ENCODE assay signal across 8 cellular contexts in genomic region chr20:5000263-5001173, GRCh38. TPM values are rescaled to one million over a fixed set of nuclear protein-coding genes. Genes with fewer than 3 reads are reported as not detected.
DNase-seq lines count a peak whose midpoint lies in the region; ATAC-seq and TF ChIP-seq lines count a peak whose summit lies in the region.

No MANE protein-coding gene starts in this region.

- no peaks in the 10 kb centered on the region for H3K27me3 ChIP-seq in gastroesophageal sphincter
- H3K27me3 ChIP-seq in neuronal stem cell (ENCODE audit: control insufficient read depth in 3 of 3, insufficient read depth in 3 of 3, low read depth in 1 of 3, low read length in 3 of 3) = peaks cover 0 to 16% (median 0%) of the 10 kb centered on the region in 3 experiments

- H3K23ac ChIP-seq in neuronal stem cell (ENCODE audit: low read depth, low read length, poor library complexity) = peak overlapping the region; percentile 55

- peak overlapping the region; percentile 19 for H2BK5ac ChIP-seq in neuronal stem cell (ENCODE audit: low read length)

- H2AFZ ChIP-seq in neuronal stem cell (ENCODE audit: low read length) = peak overlapping the region; percentile 93

- no peak for TF ChIP-seq EP300 in gastroesophageal sphincter (IDR thresholded peaks at IDR 0.05)

- peaks cover 0 to 32% (median 5%) of the 10 kb centered on the region in 3 donors for H3K4me1 ChIP-seq in gastroesophageal sphincter
- H3K4me1 ChIP-seq in neuronal stem cell (ENCODE audit: control insufficient read depth in 2 of 2, insufficient read depth in 1 of 2, low read depth in 1 of 2, low read length in 2 of 2) = peaks cover 7 to 10% of the 10 kb centered on the region in 2 donors

- no peak overlapping the region for H2BK120ac ChIP-seq in neuronal stem cell (ENCODE audit: low read depth, low read length)

- peaks cover 1% of the 10 kb centered on the region for H3K79me1 ChIP-seq in neuronal stem cell (ENCODE audit: low read depth, low read length)

- no peak for TF ChIP-seq CTCF in gastroesophageal sphincter (IDR thresholded peaks at IDR 0.05)

- no peaks in the 10 kb centered on the region for H3K9me3 ChIP-seq in gastroesophageal sphincter
- H3K9me3 ChIP-seq in neuronal stem cell (replicated peaks in 1 of 2; ENCODE audit: control insufficient read depth in 2 of 2, insufficient read depth in 1 of 2, low read depth in 1 of 2, low read length in 2 of 2) = no peaks in the 10 kb centered on the region

- H3K27ac ChIP-seq in gastroesophageal sphincter (peak overlapping the region in 1 of 4 donors; percentile 77), neuronal stem cell (replicated peaks; ENCODE audit: low read length) (no peak overlapping the region)

- peak overlapping the region; percentile 89 for H3K18ac ChIP-seq in neuronal stem cell (ENCODE audit: low read length)

- H3K4ac ChIP-seq in neuronal stem cell (ENCODE audit: low read length) = no peak overlapping the region

- no peak overlapping the region for H4K8ac ChIP-seq in neuronal stem cell (ENCODE audit: low read depth, low read length)

- peak overlapping the region; percentile 49 for H2BK12ac ChIP-seq in neuronal stem cell (ENCODE audit: low read length)

- H3K14ac ChIP-seq in neuronal stem cell (ENCODE audit: low read length) = peak overlapping the region; percentile 51

- ATAC-seq in GM21723 (IDR thresholded peaks at IDR 0.05; ENCODE audit: unreplicated experiment) (peak; percentile 45), gastroesophageal sphincter (peak; percentile 53)

- H3K36me3 ChIP-seq in gastroesophageal sphincter (no peaks in the 10 kb centered on the region), neuronal stem cell (replicated peaks in 1 of 2; ENCODE audit: control insufficient read depth in 2 of 2, insufficient read depth in 2 of 2, low read length in 2 of 2) (no peaks in the 10 kb centered on the region)

- H2AK5ac ChIP-seq in neuronal stem cell (ENCODE audit: low read depth, low read length) = no peak overlapping the region

- H3K4me2 ChIP-seq in neuronal stem cell (ENCODE audit: insufficient read depth, low read length, poor library complexity, severe bottlenecking) = peak overlapping the region; percentile 80

- H3K9ac ChIP-seq in neuronal stem cell (ENCODE audit: low read depth, low read length, poor library complexity) = peak overlapping the region; percentile 68

- 2 to 4% methylated on average over 14 to 18 of the region's 53 CpGs for WGBS in gastroesophageal sphincter (ENCODE audit: low coverage in 1 of 2), 2 donors
- WGBS in neuronal stem cell (ENCODE audit: extremely low coverage in 2 of 2, insufficient read length in 2 of 2, insufficient replicate concordance in 1 of 2), 2 donors = no CpG with 5 or more reads among the region's 53 CpGs

- TF ChIP-seq POLR2A in gastroesophageal sphincter (IDR thresholded peaks at IDR 0.05) = no peak

- DNase-seq in CD1c-positive myeloid dendritic cell (ENCODE audit: extremely low spot score) (peak; percentile 61), NCI-H526 (lab: John Stamatoyannopoulos, UW) (peak; percentile 43 to 69), neuronal stem cell (ENCODE audit: low spot score) (no peak), NCI-H2107 (lab: John Stamatoyannopoulos, UW) (no peak), NCI-H1694 treated with DMSO at 0.1 percent for 48 hours (lab: John Stamatoyannopoulos, UW) (no peak)
- peak; percentile 23 for DNase-seq in activated naive CD4-positive, alpha-beta T cell treated with Interleukin-2 at 50 U/mL for 16 hours

- H3K4me3 ChIP-seq in gastroesophageal sphincter = peak overlapping the region; percentile 72 to 92
- peak overlapping the region; percentile 63 to 92 for H3K4me3 ChIP-seq in neuronal stem cell (ENCODE audit: low read length in 2 of 2)

- no peak overlapping the region for H4K91ac ChIP-seq in neuronal stem cell (ENCODE audit: low read depth, low read length, poor library complexity)

- no peak overlapping the region for H2BK15ac ChIP-seq in neuronal stem cell (ENCODE audit: low read length)

RNA-seq across cellular contexts. Expression of gene SLC23A2, which starts 0.8 kb away (rescaled TPM):
- total RNA-seq in gastroesophageal sphincter = 10 to 100 TPM; 11.5 to 19.1 (median 15.1) TPM
- polyA plus RNA-seq in neuronal stem cell (2013, experiment 1 of 2) = 5.6 TPM
- polyA plus RNA-seq in neuronal stem cell (2013, experiment 2 of 2) = 5.7 TPM

Comparison
In these comparisons a context has a peak if more than half of its experiments do, and no peak if none do; other contexts are left out.
1. DNase-seq: peak in CD1c-positive myeloid dendritic cell (single experiment), NCI-H526 (2 of 2) and activated naive CD4-positive, alpha-beta T cell treated with Interleukin-2 at 50 U/mL for 16 hours (single experiment); none in neuronal stem cell (single experiment), NCI-H2107 (single experiment) and NCI-H1694 treated with DMSO at 0.1 percent for 48 hours (single experiment).